1 cellular context compared by ENCODE assay signal in the genomic region with DNA sequence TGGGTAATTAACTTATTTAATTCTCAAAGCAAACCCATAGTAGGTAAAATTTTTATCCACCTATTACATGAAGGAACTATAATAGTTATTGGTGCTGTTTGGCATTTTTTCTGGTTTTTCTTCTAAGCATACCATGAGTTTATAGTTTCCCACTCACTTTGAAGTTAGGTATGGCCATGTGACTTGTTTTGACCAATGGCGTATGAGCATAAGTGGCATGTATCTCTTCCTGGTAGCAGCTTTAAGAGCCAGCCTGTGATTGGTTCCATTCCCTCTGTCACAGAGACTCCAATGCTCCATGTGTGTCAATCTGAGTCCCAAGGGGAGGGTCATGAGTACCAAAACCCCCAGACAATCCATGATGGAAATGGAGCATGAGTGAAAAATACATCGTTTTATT.
TF ChIP-seq lines count a peak whose summit lies in the region.

No MANE protein-coding gene starts in this region.

TF ChIP-seq in HCT116, 20 proteins besides CTCF, POLR2A, EP300 and RAD21 (continued from another document):
- TF ChIP-seq ZBTB33 (IDR thresholded peaks at IDR 0.05; ENCODE audit: extremely low read depth, insufficient replicate concordance, low read length) (no peak), EZH2phosphoT487 (IDR thresholded peaks at IDR 0.05; ENCODE audit: borderline replicate concordance) (no peak)
